8 cellular contexts compared by ENCODE assay signal in genomic region chr1:61742620-61743431, GRCh38. TPM values are rescaled to one million over a fixed set of nuclear protein-coding genes. Genes with fewer than 3 reads are reported as not detected.
DNase-seq lines count a peak whose midpoint lies in the region; ATAC-seq and TF ChIP-seq lines count a peak whose summit lies in the region.

No MANE protein-coding gene starts in this region.

- H3K4me1 ChIP-seq in NT2/D1 (ENCODE audit: insufficient read depth, insufficient read length) (no peaks in the 10 kb centered on the region), skeletal muscle tissue (ENCODE audit: control insufficient read depth in 3 of 3, insufficient read depth in 3 of 3, low read length in 3 of 3) (peaks cover 0 to 13% (median 4%) of the 10 kb centered on the region in 3 donors)

- ATAC-seq in GM18520 (IDR thresholded peaks at IDR 0.05; ENCODE audit: unreplicated experiment) = peak; percentile 35
- ATAC-seq in HG02943 (IDR thresholded peaks at IDR 0.05; ENCODE audit: low read depth, unreplicated experiment) = peak; percentile 65

- H3K36me3 ChIP-seq in NT2/D1 (ENCODE audit: insufficient read depth, insufficient read length, low read length) (no peaks in the 10 kb centered on the region), skeletal muscle tissue (ENCODE audit: control insufficient read depth in 3 of 3, insufficient read depth in 3 of 3, low read length in 3 of 3) (peaks cover 0 to 2% (median 0%) of the 10 kb centered on the region in 3 donors)

- peak overlapping the region; percentile 97 for H3K27ac ChIP-seq in skeletal muscle tissue (ENCODE audit: low read depth, low read length)

- H3K27me3 ChIP-seq in NT2/D1 (ENCODE audit: insufficient read depth, insufficient read length) (no peaks in the 10 kb centered on the region), skeletal muscle tissue (ENCODE audit: control insufficient read depth in 3 of 3, insufficient read depth in 3 of 3, low read length in 3 of 3) (no peaks in the 10 kb centered on the region)

- H3K9ac ChIP-seq in NT2/D1 (ENCODE audit: insufficient read length, low read depth) (peak overlapping the region; percentile 91), skeletal muscle tissue (ENCODE audit: low read depth in 1 of 3, low read length in 3 of 3) (peak overlapping the region; percentile 97 to 99 (median 97))

- no peak for TF ChIP-seq CTCF in AG09319 (IDR thresholded peaks at IDR 0.05; ENCODE audit: low read depth, low read length)

- H3K4me3 ChIP-seq in NT2/D1 (ENCODE audit: insufficient read length, low read depth) = peak overlapping the region; percentile 59
- H3K4me3 ChIP-seq in skeletal muscle tissue (ENCODE audit: low read length in 3 of 3) = peak overlapping the region; percentile 84 to 88 (median 85)

- DNase-seq in AG09319 (ENCODE audit: extremely low read depth, low read depth) = peak; percentile 20
- DNase-seq in NT2/D1 (ENCODE audit: low read depth, low spot score) = no peak
- DNase-seq in cerebellar cortex (ENCODE audit: low spot score) = peak; percentile 66
- DNase-seq in islet precursor cell = peak; percentile 87
- no peak for DNase-seq in NAMALWA (ENCODE audit: low spot score)

- H3K9me3 ChIP-seq in NT2/D1 (ENCODE audit: insufficient read depth, low read length) (no peaks in the 10 kb centered on the region), skeletal muscle tissue (ENCODE audit: control insufficient read depth in 3 of 3, low read length in 3 of 3) (no peaks in the 10 kb centered on the region)

RNA-seq across cellular contexts. Expression of gene PATJ, which starts 0.5 kb away (rescaled TPM):
- total RNA-seq in skeletal muscle tissue = 5.7 TPM

RNA-seq across cellular contexts. Expression of gene TM2D1, which starts 17.9 kb away (rescaled TPM):
- 56.9 TPM for total RNA-seq in skeletal muscle tissue

Comparison
In these comparisons a context has a peak if more than half of its experiments do, and no peak if none do; other contexts are left out.
1. DNase-seq: peak in AG09319 (single experiment), cerebellar cortex (single experiment) and islet precursor cell (single experiment); none in NT2/D1 (single experiment) and NAMALWA (single experiment).